In genomic region chr1:238722812-238723211, GRCh38 we compare ENCODE assay signal across 27 cellular contexts.
"Had no signal": no experiment of that assay in that cellular context is flagged by ENCODE, and none has a peak within 500 bp of the region (broad histone marks: within the 10 kb centered on the region; RNA-seq: fewer than 3 reads in every experiment).

No MANE protein-coding gene starts in this region.

- H3K9me3 ChIP-seq: testis, thoracic aorta, thyroid gland, tibial artery, tibial nerve, transverse colon, upper lobe of left lung, upper lobe of right lung, uterus, vagina had no signal

- H3K4me3 ChIP-seq: stomach, suprapubic skin, testis, thoracic aorta, thyroid gland, tibial artery, tibial nerve, transverse colon, upper lobe of left lung, upper lobe of right lung, uterus, vagina had no signal

- H3K27ac ChIP-seq: stomach, suprapubic skin, testis, thoracic aorta, thyroid gland, tibial artery, tibial nerve, transverse colon, upper lobe of left lung, upper lobe of right lung, uterus, vagina had no signal

- H3K4me1 ChIP-seq: stomach, suprapubic skin, testis, thyroid gland, tibial artery, tibial nerve, transverse colon, upper lobe of left lung, upper lobe of right lung, uterus, vagina had no signal

- DNase-seq: stimulated activated CD4-positive, alpha-beta T cell treated with anti-CD3 and anti-CD28 coated beads, Interleukin-2, amount 100 ng/mL, for 48 hours; stimulated activated CD4-positive, alpha-beta T cell treated with anti-CD3 and anti-CD28 coated beads, Interleukin-4, amount 100 ng/mL, for 1 hour; stimulated activated CD4-positive, alpha-beta T cell treated with anti-CD3 and anti-CD28 coated beads, Interleukin-4, amount 100 ng/mL, for 24 hours; stimulated activated CD4-positive, alpha-beta T cell treated with anti-CD3 and anti-CD28 coated beads, Interleukin-4, amount 100 ng/mL, for 4 hours; stimulated activated CD8-positive, alpha-beta memory T cell treated with anti-CD3 and anti-CD28 coated beads, Interleukin-4, amount 100 ng/mL, for 48 hours; stimulated activated naive B cell treated with anti-CD40 and anti-IgM and Interleukin-4, amounts not matched to agents 10 μg/mL and 1 μg/mL and 100 μg/mL, for 72 hours; stimulated activated naive CD4-positive, alpha-beta T cell; stimulated activated naive CD4-positive, alpha-beta T cell treated with Interleukin-2 at 50 U/mL for 16 hours; stimulated activated naive CD8-positive, alpha-beta T cell treated with anti-CD3 and anti-CD28 coated beads, Interleukin-15, amount 100 ng/mL, for 72 hours; stimulated activated naive CD8-positive, alpha-beta T cell treated with anti-CD3 and anti-CD28 coated beads, Interleukin-15, Interleukin-2, amounts not matched to agents 100 U/mL and 50 U/mL, for 24 hours; stomach; substantia nigra; testis; thyroid gland; tibial artery; transverse colon; trophoblast cell; upper lobe of left lung; upper lobe of right lung; uterus had no signal

- ATAC-seq: stimulated activated effector memory CD8-positive, alpha-beta T cell treated with anti-CD3 and anti-CD28 coated beads, Interleukin-12 subunit alpha, Interleukin-12 subunit beta, amount 100 ng/mL, for 72 hours; stimulated activated memory B cell treated with anti-CD40 and anti-IgM and Interleukin-4, amounts not matched to agents 10 μg/mL and 1 μg/mL and 100 μg/mL, for 72 hours; stimulated activated naive B cell treated with anti-CD40 and anti-IgM and Interleukin-4, amounts not matched to agents 10 μg/mL and 1 μg/mL and 100 μg/mL, for 72 hours; stimulated activated naive CD8-positive, alpha-beta T cell treated with anti-CD3 and anti-CD28 coated beads, Interleukin-15, amount 100 ng/mL, for 72 hours; stimulated activated naive CD8-positive, alpha-beta T cell treated with anti-CD3 and anti-CD28 coated beads, Interleukin-15, Interleukin-2, amounts not matched to agents 100 U/mL and 50 U/mL, for 24 hours; upper lobe of right lung had no signal

- H3K36me3 ChIP-seq: stomach, suprapubic skin, thoracic aorta, thyroid gland, tibial artery, tibial nerve, transverse colon, upper lobe of left lung, upper lobe of right lung, uterus, vagina had no signal

- FAIRE-seq: urothelium cell line had no signal

- H3K27me3 ChIP-seq: stomach, suprapubic skin, testis, thyroid gland, tibial artery, tibial nerve, transverse colon, upper lobe of left lung, upper lobe of right lung, uterus, vagina had no signal
